12 cellular contexts compared by ENCODE assay signal in the genomic region with DNA sequence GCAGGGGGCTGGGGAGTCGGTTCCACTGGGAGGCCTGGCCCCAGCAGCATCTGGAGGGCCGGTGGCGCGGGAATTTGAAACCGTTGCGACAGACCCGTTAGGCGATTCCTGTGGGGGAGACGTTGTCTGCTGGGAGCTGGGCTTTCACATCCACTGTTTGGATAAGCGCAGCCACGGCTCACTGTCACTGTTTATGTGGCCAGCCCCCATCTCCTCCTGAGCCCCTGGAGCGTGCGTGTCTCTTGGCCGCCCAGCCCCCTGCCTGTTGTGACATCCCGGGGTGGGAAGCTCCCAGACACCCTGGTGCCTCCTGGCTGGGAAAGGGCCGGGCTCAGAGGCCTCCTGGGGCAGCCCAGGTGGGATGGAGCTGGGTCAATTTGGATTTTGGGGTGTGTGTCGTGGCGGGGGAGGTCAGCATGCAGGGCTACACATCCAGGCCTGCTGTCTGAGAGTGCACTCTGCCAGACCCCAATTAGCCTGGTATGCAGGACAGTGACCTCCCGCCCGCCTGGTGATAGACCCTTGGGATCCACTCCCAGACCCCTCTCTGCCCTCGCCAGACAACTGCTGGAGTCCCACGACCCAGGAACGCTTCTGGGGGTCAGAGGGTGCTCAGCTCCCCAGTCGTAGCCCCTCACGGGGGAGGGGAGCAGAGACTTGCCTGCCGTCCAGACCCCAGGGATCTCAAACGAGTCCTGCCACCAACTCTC.
DNase-seq lines count a peak whose midpoint lies in the region; ATAC-seq and TF ChIP-seq lines count a peak whose summit lies in the region.
"Had no signal": no experiment of that assay in that cellular context is flagged by ENCODE, and none has a peak within 500 bp of the region (broad histone marks: within the 10 kb centered on the region; RNA-seq: fewer than 3 reads in every experiment).

No MANE protein-coding gene starts in this region.

- no peak for TF ChIP-seq POLR2A in heart left ventricle (IDR thresholded peaks at IDR 0.05)
- no peak for TF ChIP-seq POLR2A in stomach (IDR thresholded peaks at IDR 0.05)

- CTCF ChIA-PET in activated CD8-positive, alpha-beta T cell treated with anti-CD3 and anti-CD28 coated beads for 36 hours (lab: Charles Lee): no interaction called here

- no peaks in the 10 kb centered on the region for H3K36me3 Mint-ChIP-seq in activated CD8-positive, alpha-beta T cell treated with anti-CD3 and anti-CD28 coated beads for 36 hours (ENCODE audit: low read depth)
- H3K36me3 Mint-ChIP-seq: brain had no signal

- WGBS in heart left ventricle, 4 donors: 72 to 86% (median 75%) methylated on average over 20 to 27 of the region's 27 CpGs
- WGBS in stomach, 5 donors: 54 to 68% (median 62%) methylated on average over 12 to 27 of the region's 27 CpGs

- no peaks in the 10 kb centered on the region for H3K27me3 ChIP-seq in HL-60 (ENCODE audit: insufficient read depth, poor library complexity, severe bottlenecking)
- H3K27me3 ChIP-seq in SJSA1 (replicated peaks): no peaks in the 10 kb centered on the region
- no peaks in the 10 kb centered on the region for H3K27me3 ChIP-seq in heart left ventricle
- H3K27me3 ChIP-seq in stomach: peaks cover 0 to 24% (median 6%) of the 10 kb centered on the region in 3 donors

- no peak overlapping the region for H3K4me3 Mint-ChIP-seq in activated CD8-positive, alpha-beta T cell treated with anti-CD3 and anti-CD28 coated beads for 36 hours
- H3K4me3 Mint-ChIP-seq: activated T-helper 17 cell treated with anti-CD3 and anti-CD28 coated beads, Interleukin-2, amount 50 U/mL, for 72 hours; brain; GM23338 had no signal

- no peaks in the 10 kb centered on the region for H3K9me3 Mint-ChIP-seq in activated CD8-positive, alpha-beta T cell treated with anti-CD3 and anti-CD28 coated beads for 36 hours
- H3K9me3 Mint-ChIP-seq: activated T-helper 17 cell treated with anti-CD3 and anti-CD28 coated beads, Interleukin-2, amount 50 U/mL, for 72 hours; GM23338 had no signal

- no peak for TF ChIP-seq EP300 in stomach (IDR thresholded peaks at IDR 0.05)

- DNase-seq in HL-60 (ENCODE audit: low read depth in 1 of 2, low spot score in 1 of 2) (peak; percentile 71 to 91), SJSA1 (ENCODE audit: low read depth in 1 of 2, low spot score in 2 of 2) (peak; percentile 54 to 68), heart left ventricle (peak in 3 of 5 donors; percentile 43 to 76 (median 44)), stomach (peak; percentile 37), NK-92 (lab: John Stamatoyannopoulos, UW; ENCODE audit: unreplicated experiment) (no peak), kidney glomerular epithelial cell (lab: John Stamatoyannopoulos, UW) (no peak)
- DNase-seq in activated CD8-positive, alpha-beta T cell treated with anti-CD3 and anti-CD28 coated beads for 36 hours: no peak
- DNase-seq: activated CD4-positive, alpha-beta T cell treated with anti-CD3 and anti-CD28 coated beads for 48 hours; NCI-H82 had no signal

- ATAC-seq in heart left ventricle: no peak
- no peak for ATAC-seq in activated CD8-positive, alpha-beta T cell treated with anti-CD3 and anti-CD28 coated beads for 36 hours
- ATAC-seq: activated T-helper 17 cell treated with anti-CD3 and anti-CD28 coated beads, Interleukin-2, amount 50 U/mL, for 72 hours; GM23338 had no signal

- POLR2A ChIA-PET in activated CD8-positive, alpha-beta T cell treated with anti-CD3 and anti-CD28 coated beads for 36 hours (lab: Charles Lee): interaction anchor here (0.8 kb wide), 1 partner anchor 62 kb away, joined by 3 read pairs; the partner anchor contains the start of gene RNU6ATAC

- peak overlapping the region; percentile 30 for H3K27ac ChIP-seq in HL-60 (replicated peaks)
- H3K27ac ChIP-seq in SJSA1: peak overlapping the region; percentile 20; the same call in 1 of the 2 replicates
- H3K27ac ChIP-seq in heart left ventricle: no peak overlapping the region
- H3K27ac ChIP-seq in stomach: peak overlapping the region in 3 of 5 donors; percentile 9 to 26 (median 18)

- H3K4me3 ChIP-seq in HL-60 (replicated peaks; ENCODE audit: insufficient read depth, low read length) (no peak overlapping the region), SJSA1 (no peak overlapping the region), heart left ventricle (no peak overlapping the region), stomach (no peak overlapping the region)
- H3K4me3 ChIP-seq: GM23338 had no signal

- no peaks in the 10 kb centered on the region for H3K36me3 ChIP-seq in SJSA1
- no peaks in the 10 kb centered on the region for H3K36me3 ChIP-seq in heart left ventricle
- H3K36me3 ChIP-seq in stomach: no peaks in the 10 kb centered on the region

- no peaks in the 10 kb centered on the region for H3K4me1 Mint-ChIP-seq in activated CD8-positive, alpha-beta T cell treated with anti-CD3 and anti-CD28 coated beads for 36 hours (ENCODE audit: low read depth)
- H3K4me1 Mint-ChIP-seq: activated T-helper 17 cell treated with anti-CD3 and anti-CD28 coated beads, Interleukin-2, amount 50 U/mL, for 72 hours had no signal

- H3K4me1 ChIP-seq in SJSA1 (replicated peaks) (peaks cover 15% of the 10 kb centered on the region), heart left ventricle (peaks cover 0 to 10% (median 6%) of the 10 kb centered on the region in 12 donors), stomach (peaks cover 11 to 28% (median 20%) of the 10 kb centered on the region in 4 donors)

- intact Hi-C loops in heart left ventricle (cut with DNase I): loop anchor here in 1 of 10 donors (10.0 kb wide), 1 partner anchor 58 kb away; no protein-coding TSS in a partner anchor
- intact Hi-C loops in stomach (cut with DNase I; ENCODE audit: low total_unique reads): no loop called here
- intact Hi-C loops in activated CD8-positive, alpha-beta T cell treated with anti-CD3 and anti-CD28 coated beads for 36 hours (cut with micrococcal nuclease): no loop called here

- H3K27ac Mint-ChIP-seq in activated CD8-positive, alpha-beta T cell treated with anti-CD3 and anti-CD28 coated beads for 36 hours: no peak overlapping the region
- H3K27ac Mint-ChIP-seq: activated T-helper 17 cell treated with anti-CD3 and anti-CD28 coated beads, Interleukin-2, amount 50 U/mL, for 72 hours had no signal

- TF ChIP-seq CTCF in HL-60 (IDR thresholded peaks at IDR 0.05; ENCODE audit: insufficient read depth, low read length) (no peak), heart left ventricle (IDR thresholded peaks at IDR 0.05) (no peak), stomach (IDR thresholded peaks at IDR 0.05) (no peak)
- TF ChIP-seq CTCF in activated CD8-positive, alpha-beta T cell treated with anti-CD3 and anti-CD28 coated beads for 36 hours (IDR thresholded peaks at IDR 0.05): no peak

- H3K9me3 ChIP-seq in SJSA1 (replicated peaks) (no peaks in the 10 kb centered on the region), heart left ventricle (no peaks in the 10 kb centered on the region), stomach (no peaks in the 10 kb centered on the region)

- H3K27me3 Mint-ChIP-seq in activated CD8-positive, alpha-beta T cell treated with anti-CD3 and anti-CD28 coated beads for 36 hours: no peaks in the 10 kb centered on the region
- H3K27me3 Mint-ChIP-seq: activated T-helper 17 cell treated with anti-CD3 and anti-CD28 coated beads, Interleukin-2, amount 50 U/mL, for 72 hours had no signal

Comparison
In these comparisons a context has a peak if more than half of its experiments do, and no peak if none do; other contexts are left out.
1. DNase-seq: peak in HL-60 (2 of 2), SJSA1 (2 of 2), heart left ventricle (3 of 5) and stomach (single experiment); none in NK-92 (single experiment), activated CD8-positive, alpha-beta T cell treated with anti-CD3 and anti-CD28 coated beads for 36 hours (single experiment) and kidney glomerular epithelial cell (single experiment).
2. H3K27ac ChIP-seq: peak in HL-60 (single experiment), SJSA1 (single experiment) and stomach (3 of 5); none in heart left ventricle (0 of 12).